8 cellular contexts compared by ENCODE assay signal in genomic region chr14:60249321-60250251, GRCh38. TPM values are rescaled to one million over a fixed set of nuclear protein-coding genes. Genes with fewer than 3 reads are reported as not detected.
DNase-seq lines count a peak whose midpoint lies in the region; ATAC-seq and TF ChIP-seq lines count a peak whose summit lies in the region.

No MANE protein-coding gene starts in this region.

- no peaks in the 10 kb centered on the region for H3K27me3 ChIP-seq in left lung

- no peaks in the 10 kb centered on the region for H3K36me3 ChIP-seq in left lung

- ATAC-seq in GM18519 (IDR thresholded peaks at IDR 0.05; ENCODE audit: low FRiP score, unreplicated experiment): peak; percentile 16
- ATAC-seq in HG03045 (IDR thresholded peaks at IDR 0.05; ENCODE audit: unreplicated experiment): peak; percentile 51
- ATAC-seq in left lung: peak; percentile 54

- peak overlapping the region; percentile 100 for H3K27ac ChIP-seq in left lung

- peaks cover 18 to 53% of the 10 kb centered on the region in 2 donors for H3K4me1 ChIP-seq in left lung

- intact Hi-C loops in left lung (cut with DNase I): no loop called here

- peak overlapping the region; percentile 67 to 80 for H3K4me3 ChIP-seq in left lung

- DNase-seq in A172 (ENCODE audit: low spot score) (peak; percentile 8), NCI-H345 treated with DMSO at 0.1 percent for 48 hours (lab: John Stamatoyannopoulos, UW; ENCODE audit: unreplicated experiment) (peak; percentile 53), dedifferentiated amniotic fluid mesenchymal stem cell (ENCODE audit: extremely low spot score) (peak; percentile 42), left lung (peak; percentile 82 to 93)
- peak; percentile 68 for DNase-seq in activated CD4-positive, alpha-beta T cell treated with anti-CD3 and anti-CD28 coated beads for 48 hours
- DNase-seq in stimulated activated CD4-positive, alpha-beta T cell treated with anti-CD3 and anti-CD28 coated beads, Interleukin-2, amount 100 ng/mL, for 48 hours: peak; percentile 35 to 42

- no peak for TF ChIP-seq CTCF in left lung (IDR thresholded peaks at IDR 0.05)

- no peaks in the 10 kb centered on the region for H3K9me3 ChIP-seq in left lung

RNA-seq across cellular contexts. Expression of gene PPM1A, which starts 0.6 kb away (rescaled TPM):
- total RNA-seq in A172 (2014; rRNA removed; shearing (Covaris generic)): 12.7 and 19.0 TPM in 2 replicates
- 10 to 100 TPM; 54.1 to 56.2 TPM for total RNA-seq in left lung

Comparison
In these comparisons a context has a peak if more than half of its experiments do, and no peak if none do; other contexts are left out.
1. Peak in every context shown above with its lines: DNase-seq, ATAC-seq, H3K4me3 ChIP-seq and H3K27ac ChIP-seq.
2. DNase-seq: peak in every context shown above with its lines; median percentile 88 in left lung; 68 in activated CD4-positive, alpha-beta T cell treated with anti-CD3 and anti-CD28 coated beads for 48 hours; 53 in NCI-H345 treated with DMSO at 0.1 percent for 48 hours; 42 in dedifferentiated amniotic fluid mesenchymal stem cell; 38 in stimulated activated CD4-positive, alpha-beta T cell treated with anti-CD3 and anti-CD28 coated beads, Interleukin-2, amount 100 ng/mL, for 48 hours; 8 in A172.